Comparison of ENCODE assay signal across 11 cellular contexts in genomic region chr18:62586781-62587487, GRCh38.
DNase-seq lines count a peak whose midpoint lies in the region; ATAC-seq lines count a peak whose summit lies in the region.
"Had no signal": no experiment of that assay in that cellular context is flagged by ENCODE, and none has a peak within 500 bp of the region (broad histone marks: within the 10 kb centered on the region; RNA-seq: fewer than 3 reads in every experiment).

No MANE protein-coding gene starts in this region.

- H3K27me3 Mint-ChIP-seq in activated T-helper 17 cell treated with anti-CD3 and anti-CD28 coated beads, Interleukin-2, amount 50 U/mL, for 72 hours = no peaks in the 10 kb centered on the region
- H3K27me3 Mint-ChIP-seq: effector memory CD8-positive, alpha-beta T cell; IgD-negative memory B cell had no signal

- no peak for ATAC-seq in activated T-helper 17 cell treated with anti-CD3 and anti-CD28 coated beads, Interleukin-2, amount 50 U/mL, for 72 hours (replicated peaks)
- ATAC-seq in HG02623 (IDR thresholded peaks at IDR 0.05; ENCODE audit: unreplicated experiment) = no peak

- no peaks in the 10 kb centered on the region for H3K27me3 ChIP-seq in BLaER1

- peak overlapping the region; percentile 89 for H3K4me2 ChIP-seq in BLaER1

- no peaks in the 10 kb centered on the region for H3K9me3 Mint-ChIP-seq in activated T-helper 17 cell treated with anti-CD3 and anti-CD28 coated beads, Interleukin-2, amount 50 U/mL, for 72 hours
- H3K9me3 Mint-ChIP-seq: activated T-helper 1 cell treated with anti-CD3 and anti-CD28 coated beads, Interleukin-12 subunit alpha, Interleukin-12 subunit beta, Interleukin-2, Interleukin-4 antibody, amounts not matched to agents 30 ng/mL and 10 ng/mL and 1 ng/mL, durations not matched to agents 14 hours and 24 hours and 36 hours; effector memory CD8-positive, alpha-beta T cell; IgD-negative memory B cell had no signal

- no peak overlapping the region for H3K27ac ChIP-seq in BLaER1

- peaks cover 23% of the 10 kb centered on the region for H3K36me3 Mint-ChIP-seq in activated T-helper 17 cell treated with anti-CD3 and anti-CD28 coated beads, Interleukin-2, amount 50 U/mL, for 72 hours (ENCODE audit: low read depth)

- H3K4me1 ChIP-seq in BLaER1 = peaks cover 75% of the 10 kb centered on the region

- H3K9ac ChIP-seq in BLaER1 = no peak overlapping the region

- H3K9me3 ChIP-seq in BLaER1 = no peaks in the 10 kb centered on the region

- H3K27ac Mint-ChIP-seq in activated T-helper 17 cell treated with anti-CD3 and anti-CD28 coated beads, Interleukin-2, amount 50 U/mL, for 72 hours = peak overlapping the region; percentile 84

- H3K4me1 Mint-ChIP-seq in activated T-helper 17 cell treated with anti-CD3 and anti-CD28 coated beads, Interleukin-2, amount 50 U/mL, for 72 hours = peaks cover 32% of the 10 kb centered on the region

- H3K4me3 ChIP-seq in BLaER1 = no peak overlapping the region

- H3K4me3 Mint-ChIP-seq in activated T-helper 17 cell treated with anti-CD3 and anti-CD28 coated beads, Interleukin-2, amount 50 U/mL, for 72 hours = peak overlapping the region; percentile 81

- no peaks in the 10 kb centered on the region for H4K20me1 ChIP-seq in BLaER1

- DNase-seq in Ammon's horn (ENCODE audit: low spot score) (peak; percentile 75), mesenteric fat pad (ENCODE audit: low spot score) (peak; percentile 39), NOMO-1 (lab: John Stamatoyannopoulos, UW; ENCODE audit: unreplicated experiment in 2 of 2) (no peak)
- no peak for DNase-seq in stimulated activated CD4-positive, alpha-beta T cell treated with anti-CD3 and anti-CD28 coated beads, Interleukin-12 subunit alpha, Interleukin-12 subunit beta, amount 100 ng/mL, for 4 hours
- DNase-seq: NCI-H2081 treated with DMSO at 0.1 percent for 48 hours had no signal

- H3K36me3 ChIP-seq in BLaER1 = peaks cover 4% of the 10 kb centered on the region; the same call in 1 of the 2 replicates

Comparison
In these comparisons a context has a peak if more than half of its experiments do, and no peak if none do; other contexts are left out.
1. DNase-seq: peak in Ammon's horn (single experiment) and mesenteric fat pad (single experiment); none in stimulated activated CD4-positive, alpha-beta T cell treated with anti-CD3 and anti-CD28 coated beads, Interleukin-12 subunit alpha, Interleukin-12 subunit beta, amount 100 ng/mL, for 4 hours (single experiment) and NOMO-1 (0 of 2).